Comparison of ENCODE assay signal across 17 cellular contexts in genomic region chr5:135993248-135993893, GRCh38. TPM values are rescaled to one million over a fixed set of nuclear protein-coding genes. Genes with fewer than 3 reads are reported as not detected.
DNase-seq lines count a peak whose midpoint lies in the region; ATAC-seq, FAIRE-seq and TF ChIP-seq lines count a peak whose summit lies in the region.
"Had no signal": no experiment of that assay in that cellular context is flagged by ENCODE, and none has a peak within 500 bp of the region (broad histone marks: within the 10 kb centered on the region; RNA-seq: fewer than 3 reads in every experiment).

No MANE protein-coding gene starts in this region.

- no peak for TF ChIP-seq CTCF in HFFc6 (IDR thresholded peaks at IDR 0.05)
- TF ChIP-seq CTCF in astrocyte (IDR thresholded peaks at IDR 0.05; ENCODE audit: insufficient read depth, low read depth, low read length): no peak

- FAIRE-seq in astrocyte (lab: Jason Lieb, UNC): peak; percentile 86

- peak; percentile 25 for DNase-seq in HFFc6
- peak; percentile 64 for DNase-seq in astrocyte (ENCODE audit: low read depth)
- DNase-seq in iris pigment epithelial cell (ENCODE audit: low read depth): peak; percentile 73
- DNase-seq in NCI-H748 (lab: John Stamatoyannopoulos, UW; ENCODE audit: unreplicated experiment): no peak
- no peak for DNase-seq in stimulated activated CD4-positive, alpha-beta T cell treated with anti-CD3 and anti-CD28 coated beads, Interleukin-1b, Interleukin-23, amount 100 ng/mL, for 48 hours
- DNase-seq: activated CD4-positive, alpha-beta T cell treated with anti-CD3 and anti-CD28 coated beads, Interleukin-2, amount 50 U/mL, for 48 hours; activated gamma-delta T cell; central memory CD4-positive, alpha-beta T cell; left colon; NCI-H2081 treated with DMSO at 0.1 percent for 48 hours; stimulated activated CD4-positive, alpha-beta T cell treated with anti-CD3 and anti-CD28 coated beads, Interleukin-4, amount 100 ng/mL, for 4 hours; T-cell had no signal

- no peaks in the 10 kb centered on the region for H3K79me2 ChIP-seq in astrocyte (ENCODE audit: insufficient read depth, low read length)
- H3K79me2 ChIP-seq: parathyroid adenoma had no signal

- H3K9me3 Mint-ChIP-seq in HFFc6 (no peaks in the 10 kb centered on the region), astrocyte (ENCODE audit: unreplicated experiment) (no peaks in the 10 kb centered on the region)
- H3K9me3 Mint-ChIP-seq: stimulated activated naive CD8-positive, alpha-beta T cell treated with anti-CD3 and anti-CD28 coated beads, Interleukin-15, Interleukin-2, amounts not matched to agents 100 ng/mL and 50 ng/mL, for 24 hours; T-cell had no signal

- H3K9ac ChIP-seq in astrocyte (ENCODE audit: low read length): peak overlapping the region; percentile 84
- peak overlapping the region in 1 of 2 donors; percentile 41 for H3K9ac ChIP-seq in stomach smooth muscle (ENCODE audit: low read length in 2 of 2)
- H3K9ac ChIP-seq: parathyroid adenoma had no signal

- H3K27ac Mint-ChIP-seq in HFFc6 (peak overlapping the region; percentile 95), astrocyte (ENCODE audit: unreplicated experiment) (peak overlapping the region; percentile 98)
- H3K27ac Mint-ChIP-seq: stimulated activated naive CD8-positive, alpha-beta T cell treated with anti-CD3 and anti-CD28 coated beads, Interleukin-15, Interleukin-2, amounts not matched to agents 100 ng/mL and 50 ng/mL, for 24 hours; T-cell had no signal

- peak overlapping the region; percentile 74 for H3K4me3 Mint-ChIP-seq in HFFc6
- peak overlapping the region; percentile 72 for H3K4me3 Mint-ChIP-seq in astrocyte (ENCODE audit: unreplicated experiment)
- H3K4me3 Mint-ChIP-seq: stimulated activated naive CD8-positive, alpha-beta T cell treated with anti-CD3 and anti-CD28 coated beads, Interleukin-15, Interleukin-2, amounts not matched to agents 100 ng/mL and 50 ng/mL, for 24 hours; T-cell had no signal

- H2AFZ ChIP-seq in astrocyte (ENCODE audit: low read depth, low read length): no peak overlapping the region
- H2AFZ ChIP-seq: parathyroid adenoma had no signal

- H3K36me3 Mint-ChIP-seq in HFFc6 (ENCODE audit: low read depth) (no peaks in the 10 kb centered on the region), astrocyte (ENCODE audit: low read depth, unreplicated experiment) (no peaks in the 10 kb centered on the region)
- H3K36me3 Mint-ChIP-seq: T-cell had no signal

- H4K20me1 ChIP-seq in astrocyte (ENCODE audit: insufficient read depth, low read length): no peaks in the 10 kb centered on the region

- H3K27me3 Mint-ChIP-seq in HFFc6 (ENCODE audit: insufficient read depth) (no peaks in the 10 kb centered on the region; the same call in none of the 2 replicates), astrocyte (ENCODE audit: low read depth, unreplicated experiment) (no peaks in the 10 kb centered on the region)

- ATAC-seq in HG03025 (IDR thresholded peaks at IDR 0.05; ENCODE audit: low FRiP score, unreplicated experiment): no peak
- ATAC-seq: left colon, T-cell had no signal

- H3K4me1 ChIP-seq in astrocyte (ENCODE audit: insufficient read depth, low read length): peaks cover 41% of the 10 kb centered on the region
- H3K4me1 ChIP-seq in stomach smooth muscle (ENCODE audit: control insufficient read depth, insufficient read depth, low read length): peaks cover 37% of the 10 kb centered on the region
- H3K4me1 ChIP-seq: parathyroid adenoma had no signal

- H3K27me3 ChIP-seq in astrocyte (ENCODE audit: insufficient read depth, low read length) (no peaks in the 10 kb centered on the region), stomach smooth muscle (ENCODE audit: control insufficient read depth in 1 of 2, insufficient read depth in 2 of 2, low read length in 2 of 2) (no peaks in the 10 kb centered on the region)
- H3K27me3 ChIP-seq: foreskin keratinocyte had no signal

- H3K36me3 ChIP-seq in astrocyte (ENCODE audit: insufficient read depth, low read length) (no peaks in the 10 kb centered on the region), stomach smooth muscle (ENCODE audit: control insufficient read depth in 2 of 2, insufficient read depth in 2 of 2, low read length in 2 of 2) (no peaks in the 10 kb centered on the region)

- peaks cover 55% of the 10 kb centered on the region for H3K4me1 Mint-ChIP-seq in HFFc6 (ENCODE audit: low read depth)
- H3K4me1 Mint-ChIP-seq in astrocyte (ENCODE audit: low read depth, unreplicated experiment): peaks cover 41% of the 10 kb centered on the region
- H3K4me1 Mint-ChIP-seq: T-cell had no signal

- peak overlapping the region; percentile 55 for H3K4me2 ChIP-seq in astrocyte (ENCODE audit: low read length)

- H3K9me3 ChIP-seq in astrocyte (ENCODE audit: insufficient read depth, low read depth, low read length): no peaks in the 10 kb centered on the region
- H3K9me3 ChIP-seq in stomach smooth muscle (ENCODE audit: control insufficient read depth in 2 of 2, low read length in 2 of 2): no peaks in the 10 kb centered on the region

- H3K4me3 ChIP-seq in astrocyte (ENCODE audit: insufficient read depth, low read depth, low read length) (no peak overlapping the region), stomach smooth muscle (ENCODE audit: low read length in 2 of 2) (no peak overlapping the region)

- H3K27ac ChIP-seq in astrocyte (ENCODE audit: low read depth, low read length): peak overlapping the region; percentile 97
- H3K27ac ChIP-seq in stomach smooth muscle (ENCODE audit: low read length): peak overlapping the region; percentile 50
- H3K27ac ChIP-seq: foreskin keratinocyte, parathyroid adenoma had no signal

RNA-seq across cellular contexts. Expression of gene TGFBI, which starts 35.4 kb away (rescaled TPM):
- total RNA-seq in HFFc6 (2021; fragmentation: NEBNext Ultra II Directional; extraction: Animal tissue kit (Norgen Biotek cat#: 25700)): 100 to 1,000 TPM; 529 to 911 (median 784) TPM
- 1,145 and 1,862 TPM in 2 replicates for total RNA-seq in astrocyte

RNA-seq across cellular contexts. Expression of gene LECT2, which starts 38.6 kb away (rescaled TPM):
- not detected for total RNA-seq in HFFc6 (2021; fragmentation: NEBNext Ultra II Directional; extraction: Animal tissue kit (Norgen Biotek cat#: 25700))
- not detected in 2 replicates for total RNA-seq in astrocyte
- total RNA-seq: foreskin keratinocyte, left colon, T-cell had no signal

Comparison
In these comparisons a context has a peak if more than half of its experiments do, and no peak if none do; other contexts are left out.
1. DNase-seq: peak in HFFc6 (single experiment), astrocyte (single experiment) and iris pigment epithelial cell (single experiment); none in NCI-H748 (single experiment) and stimulated activated CD4-positive, alpha-beta T cell treated with anti-CD3 and anti-CD28 coated beads, Interleukin-1b, Interleukin-23, amount 100 ng/mL, for 48 hours (single experiment).